In genomic region chr5:137347865-137348264, GRCh38 we compare ENCODE assay signal across 1 cellular context.
TF ChIP-seq lines count a peak whose summit lies in the region.

No MANE protein-coding gene starts in this region.

TF ChIP-seq in HepG2, 621 proteins besides CTCF, POLR2A, EP300 and RAD21 (continued from another document):
- TF ChIP-seq ZNF407 (CRISPR knock-in tag; IDR thresholded peaks at IDR 0.05; ENCODE audit: not compliant biosample characterization) = no peak
- no peak for TF ChIP-seq SNAPC2 (CRISPR knock-in tag; IDR thresholded peaks at IDR 0.05)
